ENCODE assay signal across 28 cellular contexts in the genomic region with DNA sequence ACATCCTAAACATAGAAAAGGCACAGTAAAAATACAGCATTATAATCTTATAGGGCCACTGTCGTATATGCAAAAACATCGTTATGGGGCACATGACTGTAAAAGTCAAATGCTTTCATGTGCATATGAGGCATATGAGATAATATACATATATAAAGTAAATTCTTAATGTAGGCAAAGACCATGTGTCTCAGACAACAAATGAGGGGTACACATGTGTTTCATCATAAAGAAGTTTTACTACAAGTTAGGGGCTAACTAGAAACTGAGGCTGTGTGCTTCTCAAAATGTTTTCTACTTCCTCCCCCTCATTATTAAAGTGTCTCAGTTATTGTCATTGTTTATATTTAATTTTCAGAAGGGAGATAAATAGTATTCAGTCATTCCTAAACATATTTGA.
"Had no signal": no experiment of that assay in that cellular context is flagged by ENCODE, and none has a peak within 500 bp of the region (broad histone marks: within the 10 kb centered on the region; RNA-seq: fewer than 3 reads in every experiment).

No MANE protein-coding gene starts in this region.

- H3K9me3 ChIP-seq: colonic mucosa, esophagus muscularis mucosa, esophagus squamous epithelium, gastrocnemius medialis, gastroesophageal sphincter, heart left ventricle, heart right ventricle had no signal

- FAIRE-seq: colon, endometrium, endothelial cell of umbilical vein, frontal cortex had no signal

- H3K36me3 ChIP-seq: colonic mucosa, esophagus muscularis mucosa, esophagus squamous epithelium, gastrocnemius medialis, gastroesophageal sphincter, heart left ventricle, heart right ventricle had no signal

- H3K4me1 ChIP-seq: colonic mucosa, esophagus muscularis mucosa, esophagus squamous epithelium, foreskin keratinocyte, gastrocnemius medialis, gastroesophageal sphincter had no signal

- H3K27me3 ChIP-seq: colonic mucosa, dorsolateral prefrontal cortex, esophagus muscularis mucosa, esophagus squamous epithelium, foreskin keratinocyte, gastrocnemius medialis, gastroesophageal sphincter had no signal

- H3K4me3 ChIP-seq: colonic mucosa, coronary artery, dorsolateral prefrontal cortex, esophagus muscularis mucosa, esophagus squamous epithelium, gastrocnemius medialis, gastroesophageal sphincter, heart left ventricle, heart right ventricle had no signal

- DNase-seq: colonic mucosa; cortex of kidney; dermis blood vessel endothelial cell; dorsolateral prefrontal cortex; effector CD4-positive, alpha-beta T cell; effector CD8-positive, alpha-beta T cell; effector memory CD4-positive, alpha-beta T cell; effector memory CD8-positive, alpha-beta T cell; endodermal cell; erythroblast; esophagus squamous epithelium; foreskin fibroblast; foreskin melanocyte; gastrocnemius medialis; glutamatergic neuron; head of caudate nucleus; heart left ventricle; heart right ventricle had no signal

- ATAC-seq: effector memory CD8-positive, alpha-beta T cell; esophagus mucosa; gastrocnemius medialis; gastroesophageal sphincter; heart left ventricle; heart right ventricle had no signal

- H3K27ac ChIP-seq: colonic mucosa, coronary artery, dorsolateral prefrontal cortex, epithelial cell of prostate, esophagus muscularis mucosa, esophagus squamous epithelium, foreskin keratinocyte, gastrocnemius medialis, gastroesophageal sphincter, heart left ventricle, heart right ventricle had no signal
